1 cellular context compared by ENCODE assay signal in genomic region chr20:54207743-54208491, GRCh38.
TF ChIP-seq lines count a peak whose summit lies in the region.

Gene PFDN4, plus strand, starts transcription at chr20:54208087. Its CDS starts 14 bp downstream, at chr20:54208101.

TF ChIP-seq in K562, 482 proteins besides CTCF, POLR2A, EP300 and RAD21 (continued from another document and continues in another):
- TF ChIP-seq ZNF431 (CRISPR knock-in tag; IDR thresholded peaks at IDR 0.05) (no peak), ZMIZ1 (IDR thresholded peaks at IDR 0.05; ENCODE audit: low read depth in 2 of 2, low read length in 2 of 2) (0 out of 4 replicates have a peak, but pooled peaks of 1 of the 2 experiments have one; percentile 31), SRSF7 (optimal IDR thresholded peaks at IDR 0.05; ENCODE audit: low read depth, low read length) (no peak), ARID3A (IDR thresholded peaks at IDR 0.05; ENCODE audit: borderline replicate concordance, low read depth, low read length) (no peak), RERE (CRISPR knock-in tag; IDR thresholded peaks at IDR 0.05; ENCODE audit: borderline replicate concordance) (no peak), THAP7 (CRISPR knock-in tag; IDR thresholded peaks at IDR 0.05) (no peak), CHD7 (IDR thresholded peaks at IDR 0.05; ENCODE audit: low read depth, low read length) (no peak), ARID3B (CRISPR knock-in tag; IDR thresholded peaks at IDR 0.05; ENCODE audit: borderline replicate concordance) (no peak), SAFB2 (IDR thresholded peaks at IDR 0.05; ENCODE audit: borderline replicate concordance, low read depth, low read length, severe bottlenecking) (no peak), ZBED1 (IDR thresholded peaks at IDR 0.05) (0 out of 2 replicates have a peak, but pooled peaks have one; percentile 23), POLR3A (IDR thresholded peaks at IDR 0.05; ENCODE audit: borderline replicate concordance, extremely low read depth, insufficient read depth, insufficient read length) (no peak), SAFB (IDR thresholded peaks at IDR 0.05; ENCODE audit: borderline replicate concordance, low read depth, low read length) (peak; percentile 80; the same call in 1 of the 2 replicates), ZNF436 (CRISPR knock-in tag; IDR thresholded peaks at IDR 0.05) (no peak), GTF2E2 (tag; IDR thresholded peaks at IDR 0.05) (no peak), HBP1 (CRISPR knock-in tag; IDR thresholded peaks at IDR 0.05) (no peak), ZNF75A (CRISPR knock-in tag; IDR thresholded peaks at IDR 0.05) (no peak), PRPF4 (IDR thresholded peaks at IDR 0.05; ENCODE audit: insufficient read depth, low read depth, low read length, poor library complexity, severe bottlenecking) (no peak), ZKSCAN8 (CRISPR knock-in tag; IDR thresholded peaks at IDR 0.05) (no peak), ETV1 (tag; conservative IDR thresholded peaks at IDR 0.05; ENCODE audit: low read depth) (no peak), DMBX1 (CRISPR knock-in tag; IDR thresholded peaks at IDR 0.05; ENCODE audit: borderline replicate concordance) (no peak), ZBTB8A (IDR thresholded peaks at IDR 0.05; ENCODE audit: partially characterized antibody) (no peak)
